Comparison of ENCODE assay signal across 15 cellular contexts in the genomic region with DNA sequence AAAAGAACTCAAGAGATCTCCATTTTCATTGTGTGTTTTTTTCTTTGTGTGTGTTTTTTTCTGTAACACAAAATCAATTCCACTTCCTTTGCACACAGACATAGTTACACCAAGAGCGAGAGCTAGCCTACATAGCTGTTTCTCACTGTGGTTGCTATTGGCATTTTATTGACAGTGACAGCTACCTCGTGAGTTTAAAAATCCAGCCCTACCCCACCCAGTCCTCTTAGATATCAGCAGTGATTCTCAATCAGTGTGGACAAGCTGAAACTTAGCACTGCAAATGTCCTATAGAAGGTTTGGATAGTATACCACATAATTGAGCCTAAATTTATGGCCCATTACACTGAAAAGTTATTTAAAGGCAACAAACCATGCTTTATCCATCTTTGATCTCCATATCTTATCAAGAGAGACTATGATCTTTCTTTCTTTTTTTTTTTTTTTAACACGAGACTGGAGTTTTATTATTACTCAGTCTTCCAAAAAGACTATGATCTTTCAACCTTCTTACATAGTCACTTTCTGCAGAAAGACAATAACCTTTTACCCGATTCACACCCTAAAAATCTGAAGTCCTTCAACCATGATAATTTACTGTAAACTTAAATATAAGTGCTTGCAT. TPM values are rescaled to one million over a fixed set of nuclear protein-coding genes. Genes with fewer than 3 reads are reported as not detected.
DNase-seq lines count a peak whose midpoint lies in the region; ATAC-seq and TF ChIP-seq lines count a peak whose summit lies in the region.
"Had no signal": no experiment of that assay in that cellular context is flagged by ENCODE, and none has a peak within 500 bp of the region (broad histone marks: within the 10 kb centered on the region; RNA-seq: fewer than 3 reads in every experiment).

No MANE protein-coding gene starts in this region.

- no peaks in the 10 kb centered on the region for H3K79me1 ChIP-seq in trophoblast cell (ENCODE audit: low read length)
- H3K79me1 ChIP-seq in mesendoderm (ENCODE audit: low read length): peaks cover 2% of the 10 kb centered on the region

- H3K56ac ChIP-seq in mesendoderm (ENCODE audit: low read length): no peak overlapping the region

- H3K27ac ChIP-seq in trophoblast cell (ENCODE audit: low read depth, low read length) (no peak overlapping the region), mammary epithelial cell (ENCODE audit: insufficient read depth, low read depth, low read length) (no peak overlapping the region), mesendoderm (ENCODE audit: low read depth, low read length) (no peak overlapping the region)
- H3K27ac ChIP-seq: body of pancreas, sigmoid colon, VCaP had no signal

- H3K4me2 ChIP-seq in trophoblast cell (ENCODE audit: low read length) (no peak overlapping the region), mammary epithelial cell (ENCODE audit: insufficient read depth, low read depth, low read length) (no peak overlapping the region), mesendoderm (ENCODE audit: low read length) (no peak overlapping the region)

- POLR2A ChIA-PET in activated B cell treated with CpG ODN at 0.5 μM for 24 hours (lab: Charles Lee): interaction anchor here (0.7 to 1.0 kb wide), 2 partner anchors 16 to 47 kb away, joined by 4 to 5 read pairs; partner anchors contain the start of gene ATP2B1

- dilution Hi-C loops in mammary epithelial cell (cut with HindIII; ENCODE audit: low sequenced_read_pairs): no loop called here

- H3K9ac ChIP-seq in trophoblast cell (ENCODE audit: low read length) (no peak overlapping the region), mammary epithelial cell (ENCODE audit: insufficient read depth, low read length) (no peak overlapping the region), mesendoderm (ENCODE audit: low read length) (no peak overlapping the region)

- no peak overlapping the region for H4K12ac ChIP-seq in trophoblast cell (ENCODE audit: low read depth, low read length)

- no peaks in the 10 kb centered on the region for H3K27me3 Mint-ChIP-seq in activated B cell treated with CpG ODN at 0.5 μM for 24 hours

- TF ChIP-seq CTCF in activated B cell treated with CpG ODN at 0.5 μM for 24 hours (IDR thresholded peaks at IDR 0.05) (no peak), mammary epithelial cell (conservative IDR thresholded peaks at IDR 0.05 in 1 of 2, IDR thresholded peaks at IDR 0.05 in 1 of 2; ENCODE audit: extremely low read depth in 1 of 2, insufficient read depth in 1 of 2, low read depth in 1 of 2, low read length in 2 of 2) (no peak)

- H3K27me3 ChIP-seq in trophoblast cell (ENCODE audit: insufficient read depth, low read length) (no peaks in the 10 kb centered on the region), mammary epithelial cell (ENCODE audit: insufficient read depth, low read length) (no peaks in the 10 kb centered on the region), mesendoderm (ENCODE audit: insufficient read depth, low read length, poor library complexity) (no peaks in the 10 kb centered on the region)
- H3K27me3 ChIP-seq: body of pancreas, gastrocnemius medialis, sigmoid colon had no signal

- H2AK5ac ChIP-seq in trophoblast cell (ENCODE audit: low read length): no peak overlapping the region
- no peak overlapping the region for H2AK5ac ChIP-seq in mesendoderm (ENCODE audit: low read length)

- H3K4ac ChIP-seq in trophoblast cell (ENCODE audit: low read depth, low read length) (peak overlapping the region; percentile 94), mesendoderm (ENCODE audit: low read depth, low read length) (no peak overlapping the region)

- peak overlapping the region; percentile 0 for H3K4me3 Mint-ChIP-seq in activated B cell treated with CpG ODN at 0.5 μM for 24 hours
- H3K4me3 Mint-ChIP-seq: endodermal cell had no signal

- H4K8ac ChIP-seq in trophoblast cell (ENCODE audit: low read depth, low read length) (no peak overlapping the region), mesendoderm (ENCODE audit: low read depth, low read length) (no peak overlapping the region)

- no TSS peak for BruUV-seq in mammary epithelial cell (replicated peaks; lab: Mats Ljungman, UMichigan)

- H3K4me3 ChIP-seq in trophoblast cell (ENCODE audit: low read depth, low read length): no peak overlapping the region
- no peak overlapping the region for H3K4me3 ChIP-seq in mammary epithelial cell (replicated peaks in 1 of 3; ENCODE audit: insufficient read depth in 1 of 3, low read depth in 2 of 3, low read length in 3 of 3)
- H3K4me3 ChIP-seq in mesendoderm (ENCODE audit: low read length): no peak overlapping the region
- H3K4me3 ChIP-seq: body of pancreas, gastrocnemius medialis, sigmoid colon had no signal

- no peaks in the 10 kb centered on the region for H3K9me3 ChIP-seq in trophoblast cell (ENCODE audit: insufficient read depth, low read depth, low read length)
- H3K9me3 ChIP-seq in mammary epithelial cell (replicated peaks; ENCODE audit: insufficient read depth, low read length): no peaks in the 10 kb centered on the region
- H3K9me3 ChIP-seq: body of pancreas, gastrocnemius medialis, sigmoid colon had no signal

- no peak overlapping the region for H2BK5ac ChIP-seq in trophoblast cell (ENCODE audit: low read depth, low read length, poor library complexity)
- no peak overlapping the region for H2BK5ac ChIP-seq in mesendoderm (ENCODE audit: low read length)

- peak; percentile 45 for ATAC-seq in GM18867 (IDR thresholded peaks at IDR 0.05; ENCODE audit: unreplicated experiment)
- peak; percentile 26 for ATAC-seq in GM21786 (IDR thresholded peaks at IDR 0.05; ENCODE audit: unreplicated experiment)
- ATAC-seq in activated B cell treated with CpG ODN at 0.5 μM for 24 hours (ENCODE audit: low read depth): no peak
- ATAC-seq in SK-N-SH treated with all-trans-retinoic acid at 6 μM for 48 hours: no peak
- ATAC-seq: body of pancreas, HCT116 had no signal

- no peak overlapping the region for H3K23ac ChIP-seq in trophoblast cell (ENCODE audit: low read length)
- no peak overlapping the region for H3K23ac ChIP-seq in mesendoderm (ENCODE audit: low read length)

- H4K91ac ChIP-seq in trophoblast cell (ENCODE audit: low read depth, low read length): no peak overlapping the region

- peaks cover 3% of the 10 kb centered on the region for H4K20me1 ChIP-seq in mammary epithelial cell (ENCODE audit: insufficient read depth, low read length)

- peaks cover 6% of the 10 kb centered on the region for H3K36me3 Mint-ChIP-seq in activated B cell treated with CpG ODN at 0.5 μM for 24 hours (ENCODE audit: low read depth)

- in situ Hi-C loops in mammary epithelial cell (cut with MboI; ENCODE audit: low sequenced_read_pairs in 2 of 2): no loop called here

- H3K4me1 ChIP-seq in trophoblast cell (ENCODE audit: control insufficient read depth in 1 of 2, insufficient read depth in 2 of 2, low read length in 2 of 2): peaks cover 0 to 1% of the 10 kb centered on the region in 2 experiments
- H3K4me1 ChIP-seq in mammary epithelial cell (ENCODE audit: insufficient read depth, low read length): peaks cover 11% of the 10 kb centered on the region
- peaks cover 2% of the 10 kb centered on the region for H3K4me1 ChIP-seq in mesendoderm (ENCODE audit: control insufficient read depth, low read depth, low read length)

- H3K18ac ChIP-seq in trophoblast cell (ENCODE audit: low read length) (no peak overlapping the region), mesendoderm (ENCODE audit: low read length) (no peak overlapping the region)

- H3K36me3 ChIP-seq in trophoblast cell (ENCODE audit: control insufficient read depth in 1 of 2, insufficient read depth in 2 of 2, low read length in 2 of 2) (no peaks in the 10 kb centered on the region), mammary epithelial cell (ENCODE audit: insufficient read depth, low read length) (no peaks in the 10 kb centered on the region), mesendoderm (ENCODE audit: control insufficient read depth, insufficient read depth, low read length) (no peaks in the 10 kb centered on the region)
- H3K36me3 ChIP-seq: gastrocnemius medialis, sigmoid colon had no signal

- no peak overlapping the region for H2BK15ac ChIP-seq in mesendoderm (replicated peaks; ENCODE audit: low read depth)

- no peak overlapping the region for H2AFZ ChIP-seq in trophoblast cell (ENCODE audit: insufficient read depth, low read length, poor library complexity)
- no peak overlapping the region for H2AFZ ChIP-seq in mammary epithelial cell (ENCODE audit: low read depth, low read length)

- CTCF ChIA-PET in activated B cell treated with CpG ODN at 0.5 μM for 24 hours (lab: Charles Lee) (no interaction called here), mammary epithelial cell (lab: Charles Lee; ENCODE audit: low non-redundant PET) (no interaction called here)

- peaks cover 83% of the 10 kb centered on the region for H3K4me1 Mint-ChIP-seq in activated B cell treated with CpG ODN at 0.5 μM for 24 hours

- H3K27ac Mint-ChIP-seq in activated B cell treated with CpG ODN at 0.5 μM for 24 hours: peak overlapping the region; percentile 73
- H3K27ac Mint-ChIP-seq: endodermal cell had no signal

- H2BK120ac ChIP-seq in trophoblast cell (ENCODE audit: insufficient read depth, low read length, poor library complexity) (no peak overlapping the region), mesendoderm (ENCODE audit: low read depth, low read length) (no peak overlapping the region)

- H3K79me2 ChIP-seq in trophoblast cell (ENCODE audit: control insufficient read depth, insufficient read depth, low read length, poor library complexity): no peaks in the 10 kb centered on the region
- H3K79me2 ChIP-seq in mammary epithelial cell (ENCODE audit: insufficient read depth, low read length): peaks cover 96% of the 10 kb centered on the region
- peaks cover 1% of the 10 kb centered on the region for H3K79me2 ChIP-seq in mesendoderm (ENCODE audit: control insufficient read depth, insufficient read depth, low read length)

- no peaks in the 10 kb centered on the region for H3K9me3 Mint-ChIP-seq in activated B cell treated with CpG ODN at 0.5 μM for 24 hours
- H3K9me3 Mint-ChIP-seq: endodermal cell had no signal

- no peak overlapping the region for H2BK12ac ChIP-seq in trophoblast cell (ENCODE audit: low read length)

- no peak overlapping the region for H4K5ac ChIP-seq in mesendoderm (ENCODE audit: low read length)

- WGBS in trophoblast cell (ENCODE audit: extremely low coverage, insufficient coverage, insufficient read length): no CpG with 5 or more reads among the region's 4 CpGs
- WGBS in mammary epithelial cell (ENCODE audit: low coverage, missing lambda C conversion rate): 95% methylated on average over 4 of the region's 4 CpGs
- WGBS in mesendoderm (ENCODE audit: extremely low coverage, insufficient coverage, low lambda C conversion rate): 100% methylated on average over 1 of the region's 4 CpGs

- intact Hi-C loops in activated B cell treated with CpG ODN at 0.5 μM for 24 hours (cut with micrococcal nuclease): loop anchor here (2.0 to 10.0 kb wide), 2 partner anchors 17 to 317 kb away; no protein-coding TSS in a partner anchor
- intact Hi-C loops in mammary epithelial cell (cut with micrococcal nuclease): no loop called here

- H3K14ac ChIP-seq in trophoblast cell (ENCODE audit: low read length): no peak overlapping the region

- no peak for DNase-seq in activated B cell treated with CpG ODN at 0.5 μM for 24 hours
- DNase-seq in trophoblast cell: no peak
- no peak for DNase-seq in mammary epithelial cell
- DNase-seq in mesendoderm: no peak
- DNase-seq: body of pancreas, endodermal cell, gastrocnemius medialis, KBM-7, NCI-H187 treated with DMSO at 0.1 percent for 48 hours, sigmoid colon had no signal

RNA-seq across cellular contexts. Expression of gene ATP2B1, which starts 46.8 kb away (rescaled TPM):
- total RNA-seq in activated B cell treated with CpG ODN at 0.5 μM for 24 hours: 110 and 136 TPM in 2 replicates
- polyA plus RNA-seq in trophoblast cell (2013): 116 and 124 TPM in 2 replicates
- total RNA-seq in mammary epithelial cell: 10 to 100 TPM; 63.8 to 97.7 TPM
- 26.1 TPM for polyA plus RNA-seq in mammary epithelial cell
- polyA minus RNA-seq in mammary epithelial cell: 65.9 TPM
- 24.5 TPM for polyA plus RNA-seq in mesendoderm (2013, experiment 1 of 2)
- 21.6 TPM for polyA plus RNA-seq in mesendoderm (2013, experiment 2 of 2)

Comparison
In these comparisons a context has a peak if more than half of its experiments do, and no peak if none do; other contexts are left out.
1. ATAC-seq: peak in GM18867 (single experiment) and GM21786 (single experiment); none in activated B cell treated with CpG ODN at 0.5 μM for 24 hours (single experiment) and SK-N-SH treated with all-trans-retinoic acid at 6 μM for 48 hours (single experiment).